In the genomic region with DNA sequence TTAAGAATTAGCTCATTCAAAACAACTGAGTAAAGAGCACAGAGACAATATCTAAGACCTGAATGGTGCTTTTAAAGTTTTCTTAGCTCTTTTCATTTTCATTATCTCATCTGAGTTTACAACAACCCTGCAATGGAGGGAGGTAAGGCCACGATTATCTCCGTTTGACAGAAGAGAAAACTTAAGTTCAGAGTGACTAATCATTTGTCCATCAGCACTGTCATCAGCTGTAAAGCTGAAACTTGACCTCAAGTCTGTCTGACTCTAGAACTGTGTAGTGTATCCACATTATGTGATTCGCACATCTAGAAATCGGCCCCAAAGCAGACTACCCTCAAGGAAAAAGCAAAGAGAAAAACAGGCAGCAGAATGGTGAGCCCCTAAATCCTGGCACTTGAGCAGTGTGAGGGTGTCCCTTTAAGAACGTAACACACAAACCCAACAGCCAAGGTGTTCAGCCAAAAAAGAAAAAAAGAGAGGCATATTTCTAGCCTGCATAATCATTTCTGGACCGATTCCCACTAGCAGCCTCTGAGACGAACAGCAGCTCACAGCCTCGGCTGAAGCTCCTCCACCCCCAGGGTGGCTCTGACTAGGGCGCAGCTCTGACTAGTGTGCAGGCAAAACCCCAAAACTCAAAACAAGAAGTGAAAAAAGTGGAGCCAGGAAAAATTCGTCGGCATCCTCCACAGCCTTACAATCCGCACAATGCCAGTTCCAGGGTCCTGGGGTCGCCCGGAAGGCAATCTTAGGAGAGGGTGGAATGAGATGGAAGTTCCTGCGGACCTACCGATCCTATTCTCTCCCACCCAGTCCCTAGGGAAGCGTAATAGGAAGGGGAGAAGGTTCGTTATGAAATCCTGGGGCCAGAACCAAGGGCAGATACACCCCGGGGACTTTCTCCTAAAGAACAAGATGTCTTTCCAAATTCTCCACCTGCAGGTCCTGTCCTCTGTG, we compare ENCODE assay signal across 9 cellular contexts. TPM values are rescaled to one million over a fixed set of nuclear protein-coding genes. Genes with fewer than 3 reads are reported as not detected.
DNase-seq lines count a peak whose midpoint lies in the region; ATAC-seq and TF ChIP-seq lines count a peak whose summit lies in the region.
"Had no signal": no experiment of that assay in that cellular context is flagged by ENCODE, and none has a peak within 500 bp of the region (broad histone marks: within the 10 kb centered on the region; RNA-seq: fewer than 3 reads in every experiment).

No MANE protein-coding gene starts in this region.

- H3K27me3 Mint-ChIP-seq in memory B cell, result peaks cover 30% of the 10 kb centered on the region

- TF ChIP-seq CTCF in GM10248 (IDR thresholded peaks at IDR 0.05; ENCODE audit: control extremely low read depth, extremely low read depth, low read depth, missing control alignments) (no peak), testis (IDR thresholded peaks at IDR 0.05) (no peak)

- peaks cover 3% of the 10 kb centered on the region for H3K4me1 Mint-ChIP-seq in memory B cell

- H3K4me1 ChIP-seq in ectodermal cell (ENCODE audit: control insufficient read depth, insufficient read depth, low read length), result no peaks in the 10 kb centered on the region
- H3K4me1 ChIP-seq in testis, result no peaks in the 10 kb centered on the region

- peak; percentile 66 for DNase-seq in MG63
- no peak for DNase-seq in memory B cell (ENCODE audit: low spot score in 2 of 2)
- DNase-seq in superior temporal gyrus (ENCODE audit: extremely low spot score), result peak; percentile 75
- no peak for DNase-seq in AML-193 (lab: John Stamatoyannopoulos, UW)
- no peak for DNase-seq in GM10248 (ENCODE audit: extremely low spot score)
- DNase-seq in testis, result no peak

- ATAC-seq in memory B cell (ENCODE audit: low read depth) (no peak), GM18502 (IDR thresholded peaks at IDR 0.05; ENCODE audit: poor library complexity, unreplicated experiment) (no peak)
- ATAC-seq: HCT116 had no signal

- intact Hi-C loops in testis (cut with DNase I; ENCODE audit: low total_unique reads), result no loop called here

- POLR2A ChIA-PET in GM10248 (lab: Yijun Ruan, JAX), result no interaction called here

- no peaks in the 10 kb centered on the region for H3K9me3 Mint-ChIP-seq in memory B cell

- no peak overlapping the region for H3K27ac Mint-ChIP-seq in memory B cell

- H3K27ac ChIP-seq in ectodermal cell (ENCODE audit: insufficient read depth, low read depth, low read length, poor library complexity, severe bottlenecking), result no peak overlapping the region
- H3K27ac ChIP-seq in testis, result no peak overlapping the region

- CTCF ChIA-PET in GM10248 (lab: Yijun Ruan, JAX), result no interaction called here

- no peak for TF ChIP-seq POLR2A in testis (IDR thresholded peaks at IDR 0.05)

- no peaks in the 10 kb centered on the region for H3K36me3 ChIP-seq in MG63
- H3K36me3 ChIP-seq in ectodermal cell (ENCODE audit: control insufficient read depth, insufficient read depth, low read length), result no peaks in the 10 kb centered on the region
- H3K36me3 ChIP-seq in testis (ENCODE audit: low read depth, missing control alignments), result no peaks in the 10 kb centered on the region

- H3K9me3 ChIP-seq in MG63 (no peaks in the 10 kb centered on the region), ectodermal cell (ENCODE audit: control insufficient read depth, low read length) (no peaks in the 10 kb centered on the region), testis (no peaks in the 10 kb centered on the region)

- H3K27me3 ChIP-seq in MG63 (peaks cover 9% of the 10 kb centered on the region; the same call in 1 of the 2 replicates), ectodermal cell (ENCODE audit: control insufficient read depth, insufficient read depth, low read length, poor library complexity, severe bottlenecking) (peaks cover 58% of the 10 kb centered on the region), testis (no peaks in the 10 kb centered on the region)

- H3K4me3 Mint-ChIP-seq in memory B cell, result peak overlapping the region; percentile 59

- WGBS in ectodermal cell, 2 experiments, result 81 to 89% methylated on average over 14 to 19 of the region's 19 CpGs
- 23 to 28% methylated on average over 19 of the region's 19 CpGs for WGBS in testis, 2 donors

- peaks cover 2% of the 10 kb centered on the region for H3K36me3 Mint-ChIP-seq in memory B cell

- H3K4me3 ChIP-seq in MG63 (no peak overlapping the region), ectodermal cell (ENCODE audit: insufficient read depth, low read depth, low read length) (peak overlapping the region; percentile 63), testis (peak overlapping the region in 1 of 2 donors; percentile 67)

RNA-seq across cellular contexts. Expression of gene STXBP6, which starts 1.5 kb away (rescaled TPM):
- 1.4 TPM in 1 of 2 replicates, not detected in the other for total RNA-seq in MG63 (2014; rRNA removed; shearing (Covaris generic); ENCODE audit: low replicate concordance)
- 12.2 TPM for polyA plus RNA-seq in ectodermal cell (2013, experiment 1 of 4)
- 10.7 TPM for polyA plus RNA-seq in ectodermal cell (2013, experiment 2 of 4)
- 6.8 TPM for polyA plus RNA-seq in ectodermal cell (2013, experiment 3 of 4)
- polyA plus RNA-seq in ectodermal cell (2013, experiment 4 of 4), result 7.8 TPM
- total RNA-seq in testis, result 10 to 100 TPM in 1 of 2 donors, 1 to 10 TPM in 1; 4.7 to 11.3 TPM
- polyA plus RNA-seq in testis (ENCODE audit: insufficient read depth, low read depth, low replicate concordance), result 8.6 TPM

Comparison
In these comparisons a context has a peak if more than half of its experiments do, and no peak if none do; other contexts are left out.
1. DNase-seq: peak in MG63 (single experiment) and superior temporal gyrus (single experiment); none in memory B cell (0 of 2), AML-193 (0 of 2), GM10248 (single experiment) and testis (single experiment).